In the genomic region with DNA sequence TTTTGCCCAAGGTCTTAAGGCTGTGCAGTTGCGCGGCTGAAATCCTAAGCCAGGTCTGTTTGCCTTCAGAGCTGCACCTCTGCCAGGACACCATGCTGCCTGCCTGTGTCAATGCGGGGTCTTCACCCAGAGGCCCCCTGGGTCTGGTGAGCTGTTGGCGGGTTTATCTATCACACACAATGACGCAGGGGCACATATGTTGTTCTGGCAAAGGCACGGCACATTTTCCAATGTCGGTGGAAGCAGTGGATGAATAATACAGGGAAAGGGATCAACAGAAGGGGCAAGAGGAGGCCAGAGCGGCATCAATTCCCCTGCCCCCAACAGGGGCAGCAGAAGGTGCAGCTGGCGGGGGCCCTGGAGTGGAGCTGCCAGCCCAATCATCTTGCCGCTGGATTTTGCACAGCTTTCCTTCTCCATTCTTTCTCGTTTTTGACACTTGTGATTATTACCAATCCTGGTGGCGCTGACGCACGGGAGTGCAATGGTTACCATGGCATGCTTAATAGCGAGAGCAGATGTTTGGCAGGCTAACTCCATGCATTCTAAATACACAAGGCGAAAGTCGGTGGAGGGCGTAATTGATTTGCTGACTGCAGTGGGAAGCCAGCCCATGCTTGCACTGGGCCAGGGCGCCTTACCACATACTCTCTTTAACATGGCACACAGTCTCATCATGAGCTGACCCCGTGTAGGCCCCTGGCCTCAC, we compare ENCODE assay signal across 1 cellular context.
TF ChIP-seq lines count a peak whose summit lies in the region.

No MANE protein-coding gene starts in this region.

TF ChIP-seq in IMR-90, 13 proteins besides CTCF, POLR2A, EP300 and RAD21:
- TF ChIP-seq, protein P1, sequence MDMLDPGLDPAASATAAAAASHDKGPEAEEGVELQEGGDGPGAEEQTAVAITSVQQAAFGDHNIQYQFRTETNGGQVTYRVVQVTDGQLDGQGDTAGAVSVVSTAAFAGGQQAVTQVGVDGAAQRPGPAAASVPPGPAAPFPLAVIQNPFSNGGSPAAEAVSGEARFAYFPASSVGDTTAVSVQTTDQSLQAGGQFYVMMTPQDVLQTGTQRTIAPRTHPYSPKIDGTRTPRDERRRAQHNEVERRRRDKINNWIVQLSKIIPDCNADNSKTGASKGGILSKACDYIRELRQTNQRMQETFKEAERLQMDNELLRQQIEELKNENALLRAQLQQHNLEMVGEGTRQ (IDR thresholded peaks at IDR 0.05; ENCODE audit: low read depth, low read length): no peak
- no peak for TF ChIP-seq FOS (IDR thresholded peaks at IDR 0.05; ENCODE audit: low read depth, low read length)
- TF ChIP-seq RCOR1 (IDR thresholded peaks at IDR 0.05; ENCODE audit: insufficient replicate concordance, low read length): no peak
- TF ChIP-seq CHD1 (IDR thresholded peaks at IDR 0.05; ENCODE audit: low read depth, low read length): no peak
- TF ChIP-seq NFE2L2 (IDR thresholded peaks at IDR 0.05; ENCODE audit: low read depth, low read length): no peak
- no peak for TF ChIP-seq CEBPB (IDR thresholded peaks at IDR 0.05; ENCODE audit: low read depth, low read length)
